23 cellular contexts compared by ENCODE assay signal in the genomic region with DNA sequence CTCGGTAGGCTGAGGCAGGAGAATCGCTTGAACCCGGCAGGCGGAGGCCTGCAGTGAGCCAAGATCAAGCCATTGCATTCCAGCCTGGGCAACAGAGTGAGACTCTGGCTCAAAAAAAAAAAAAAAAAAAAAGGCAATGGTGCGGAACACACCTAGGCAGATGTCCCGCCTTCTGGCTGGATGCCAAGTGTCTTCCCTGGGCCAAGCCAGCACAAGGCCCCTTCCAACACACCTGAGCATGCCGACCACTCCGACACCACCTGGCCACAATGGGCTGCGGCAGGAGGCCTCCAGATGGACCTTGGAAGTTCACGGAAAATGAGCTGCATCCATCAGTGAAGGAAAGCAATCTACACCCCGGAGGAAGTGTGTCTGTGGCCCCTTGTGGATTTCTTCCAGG. TPM values are rescaled to one million over a fixed set of nuclear protein-coding genes. Genes with fewer than 3 reads are reported as not detected.
DNase-seq lines count a peak whose midpoint lies in the region; ATAC-seq and TF ChIP-seq lines count a peak whose summit lies in the region.
"Had no signal": no experiment of that assay in that cellular context is flagged by ENCODE, and none has a peak within 500 bp of the region (broad histone marks: within the 10 kb centered on the region; RNA-seq: fewer than 3 reads in every experiment).

No MANE protein-coding gene starts in this region.

- no peak overlapping the region for H2AFZ ChIP-seq in H9 (ENCODE audit: low read length)

- no peaks in the 10 kb centered on the region for H3K27me3 ChIP-seq in CD4-positive, alpha-beta T cell (ENCODE audit: control insufficient read depth, insufficient read depth, low read length)
- H3K27me3 ChIP-seq in H9 (ENCODE audit: insufficient read depth, low read length), result no peaks in the 10 kb centered on the region
- H3K27me3 ChIP-seq: cardiac muscle cell had no signal

- no peak overlapping the region for H2BK20ac ChIP-seq in H9 (ENCODE audit: low read depth, low read length, poor library complexity, severe bottlenecking)

- H3K23ac ChIP-seq in H9 (ENCODE audit: insufficient read length, low read depth, low read length), result no peak overlapping the region

- TF ChIP-seq CTCF in CD4-positive, alpha-beta T cell (IDR thresholded peaks at IDR 0.05), result no peak
- no peak for TF ChIP-seq CTCF in H9 (conservative IDR thresholded peaks at IDR 0.05)
- no peak for TF ChIP-seq CTCF in activated B cell treated with CpG ODN at 0.5 μM for 24 hours (IDR thresholded peaks at IDR 0.05)

- H3K9ac ChIP-seq in H9 (ENCODE audit: extremely low read depth, insufficient read length, low read length), result no peak overlapping the region

- H3K9me3 ChIP-seq in CD4-positive, alpha-beta T cell (ENCODE audit: control insufficient read depth, low read length), result peaks cover 8% of the 10 kb centered on the region
- no peaks in the 10 kb centered on the region for H3K9me3 ChIP-seq in H9 (ENCODE audit: control insufficient read depth, low read depth, low read length)

- no peak overlapping the region for H2BK120ac ChIP-seq in H9 (ENCODE audit: low read depth, low read length, poor library complexity, severe bottlenecking)

- peaks cover 34% of the 10 kb centered on the region for H3K4me1 Mint-ChIP-seq in CD4-positive, alpha-beta T cell (ENCODE audit: low read depth)
- H3K4me1 Mint-ChIP-seq in H9, result peaks cover 9 to 10% of the 10 kb centered on the region in 2 experiments
- peaks cover 22% of the 10 kb centered on the region for H3K4me1 Mint-ChIP-seq in activated B cell treated with CpG ODN at 0.5 μM for 24 hours

- ATAC-seq in CD4-positive, alpha-beta T cell (ENCODE audit: poor library complexity), result no peak
- no peak for ATAC-seq in activated B cell treated with CpG ODN at 0.5 μM for 24 hours (ENCODE audit: low read depth)
- ATAC-seq: HCT116; stimulated activated naive CD8-positive, alpha-beta T cell treated with anti-CD3 and anti-CD28 coated beads, Interleukin-15, amount 100 ng/mL, for 72 hours had no signal

- no peaks in the 10 kb centered on the region for H3K9me3 Mint-ChIP-seq in CD4-positive, alpha-beta T cell
- H3K9me3 Mint-ChIP-seq in H9 (no peaks in the 10 kb centered on the region), activated B cell treated with CpG ODN at 0.5 μM for 24 hours (no peaks in the 10 kb centered on the region)
- H3K9me3 Mint-ChIP-seq: activated CD4-positive, alpha-beta memory T cell treated with anti-CD3 and anti-CD28 coated beads, Interleukin-2, amount 10 ng/mL, durations not matched to agents 7 days and 5 days; CD4-positive, alpha-beta memory T cell; stimulated activated naive CD8-positive, alpha-beta T cell treated with anti-CD3 and anti-CD28 coated beads, Interleukin-15, amount 100 ng/mL, for 72 hours; T-helper 2 cell treated with Interferon-gamma antibody and Interleukin-4, amounts not matched to agents 5 μg/mL and 100 μg/mL, for 36 hours had no signal

- H2BK5ac ChIP-seq in H9 (ENCODE audit: insufficient read length, low read length), result no peak overlapping the region

- no peak overlapping the region for H4K91ac ChIP-seq in H9 (ENCODE audit: insufficient read length, low read depth, low read length)

- no peak overlapping the region for H2AK5ac ChIP-seq in H9 (ENCODE audit: insufficient read length, low read length)

- H2BK15ac ChIP-seq in H9 (ENCODE audit: low read depth, low read length), result no peak overlapping the region

- H4K5ac ChIP-seq in H9 (ENCODE audit: insufficient read length, low read depth, low read length), result no peak overlapping the region

- H3K79me2 ChIP-seq in H9 (ENCODE audit: insufficient read depth, low read length), result peaks cover 4% of the 10 kb centered on the region; the same call in 1 of the 2 replicates

- H4K20me1 ChIP-seq in H9 (ENCODE audit: control insufficient read depth, insufficient read depth, insufficient read length), result no peaks in the 10 kb centered on the region

- H3K23me2 ChIP-seq in H9 (ENCODE audit: insufficient read length, low read depth, low read length, poor library complexity, severe bottlenecking), result no peaks in the 10 kb centered on the region

- no peak overlapping the region for H4K8ac ChIP-seq in H9 (replicated peaks; ENCODE audit: insufficient read length, low read depth, low read length)

- no peaks in the 10 kb centered on the region for H3K4me1 ChIP-seq in H9 (ENCODE audit: insufficient read depth, low read length)

- H3K27ac Mint-ChIP-seq in CD4-positive, alpha-beta T cell, result peak overlapping the region; percentile 47
- H3K27ac Mint-ChIP-seq in H9, result peak overlapping the region in 2 of 3 experiments; percentile 30 to 36; a peak in 4 of 7 replicates
- H3K27ac Mint-ChIP-seq in activated B cell treated with CpG ODN at 0.5 μM for 24 hours, result peak overlapping the region; percentile 50
- H3K27ac Mint-ChIP-seq: activated CD4-positive, alpha-beta memory T cell treated with anti-CD3 and anti-CD28 coated beads, Interleukin-2, amount 10 ng/mL, durations not matched to agents 7 days and 5 days; stimulated activated naive CD8-positive, alpha-beta T cell treated with anti-CD3 and anti-CD28 coated beads, Interleukin-15, amount 100 ng/mL, for 72 hours; T-helper 2 cell treated with Interferon-gamma antibody and Interleukin-4, amounts not matched to agents 5 μg/mL and 100 μg/mL, for 36 hours had no signal

- H3K4me2 ChIP-seq in H9 (ENCODE audit: insufficient read depth, insufficient read length, low read length), result no peak overlapping the region

- no peak overlapping the region for H3T11ph ChIP-seq in H9 (ENCODE audit: low read length)

- H3K4me3 Mint-ChIP-seq in CD4-positive, alpha-beta T cell, result no peak overlapping the region
- H3K4me3 Mint-ChIP-seq in H9 (no peak overlapping the region), activated B cell treated with CpG ODN at 0.5 μM for 24 hours (no peak overlapping the region)
- H3K4me3 Mint-ChIP-seq: activated CD4-positive, alpha-beta memory T cell treated with anti-CD3 and anti-CD28 coated beads, Interleukin-2, amount 10 ng/mL, durations not matched to agents 7 days and 5 days; CD4-positive, alpha-beta memory T cell; stimulated activated naive CD8-positive, alpha-beta T cell treated with anti-CD3 and anti-CD28 coated beads, Interleukin-15, amount 100 ng/mL, for 72 hours; T-helper 2 cell treated with Interferon-gamma antibody and Interleukin-4, amounts not matched to agents 5 μg/mL and 100 μg/mL, for 36 hours had no signal

- WGBS in H9 (ENCODE audit: extremely low coverage, insufficient read length, low lambda C conversion rate), result no CpG with 5 or more reads among the region's 11 CpGs

- H2BK12ac ChIP-seq in H9 (ENCODE audit: insufficient read length, low read depth, low read length), result no peak overlapping the region

- POLR2A ChIA-PET in CD4-positive, alpha-beta T cell (lab: Charles Lee), result interaction anchor here (0.5 kb wide), 1 partner anchor 1873 kb away, joined by 3 read pairs; no protein-coding TSS in a partner anchor
- POLR2A ChIA-PET in activated B cell treated with CpG ODN at 0.5 μM for 24 hours (lab: Charles Lee), result interaction anchor here (0.7 kb wide), 1 partner anchor 1666 kb away, joined by 7 read pairs; no protein-coding TSS in a partner anchor

- H3K56ac ChIP-seq in H9 (ENCODE audit: insufficient read length, low read depth, low read length), result no peak overlapping the region

- DNase-seq in CD4-positive, alpha-beta T cell, result no peak
- no peak for DNase-seq in H9
- peak; percentile 42 for DNase-seq in NCI-H345 treated with DMSO at 0.1 percent for 48 hours (lab: John Stamatoyannopoulos, UW; ENCODE audit: unreplicated experiment)
- no peak for DNase-seq in activated B cell treated with CpG ODN at 0.5 μM for 24 hours
- no peak for DNase-seq in NCI-H1694 treated with DMSO at 0.1 percent for 48 hours (lab: John Stamatoyannopoulos, UW)
- DNase-seq in hippocampal formation (lab: John Stamatoyannopoulos, UW), result no peak
- no peak for DNase-seq in activated CD4-positive, alpha-beta T cell treated with anti-CD3 and anti-CD28 coated beads for 1 hour
- DNase-seq in DMS114 treated with DMSO at 0.1 percent for 48 hours (lab: John Stamatoyannopoulos, UW; ENCODE audit: unreplicated experiment), result no peak
- DNase-seq: activated CD4-positive, alpha-beta memory T cell treated with anti-CD3 and anti-CD28 coated beads, Interleukin-2, amount 10 ng/mL, durations not matched to agents 7 days and 5 days; activated naive CD4-positive, alpha-beta T cell; activated T-cell treated with anti-CD3 and anti-CD28 coated beads, Interleukin-2, amount 50 U/mL, for 1 hour; CD4-positive, alpha-beta memory T cell; foreskin fibroblast; NCI-H2081 treated with DMSO at 0.1 percent for 48 hours; nucleus accumbens; stimulated activated CD4-positive, alpha-beta T cell treated with anti-CD3 and anti-CD28 coated beads, Interleukin-4, amount 100 ng/mL, for 24 hours; stimulated activated naive CD8-positive, alpha-beta T cell treated with anti-CD3 and anti-CD28 coated beads, Interleukin-15, amount 100 ng/mL, for 72 hours; trophoblast cell had no signal

- no peak overlapping the region; the same call in 1 of the 2 replicates for H3K14ac ChIP-seq in H9 (ENCODE audit: insufficient read depth, low read length)

- no peak overlapping the region for H3K18ac ChIP-seq in H9 (ENCODE audit: insufficient read length, low read depth, low read length)

- intact Hi-C loops in CD4-positive, alpha-beta T cell (cut with DNase I, micrococcal nuclease), result no loop called here
- intact Hi-C loops in activated B cell treated with CpG ODN at 0.5 μM for 24 hours (cut with micrococcal nuclease), result no loop called here

- peaks cover 48% of the 10 kb centered on the region for H3K36me3 Mint-ChIP-seq in CD4-positive, alpha-beta T cell (ENCODE audit: low read depth)
- H3K36me3 Mint-ChIP-seq in H9 (ENCODE audit: insufficient read depth in 1 of 3, low read depth in 3 of 3) (peaks cover 2 to 20% (median 7%) of the 10 kb centered on the region in 3 experiments; a peak in 6 of 7 replicates), activated B cell treated with CpG ODN at 0.5 μM for 24 hours (ENCODE audit: low read depth) (peaks cover 46% of the 10 kb centered on the region)

- H3K4ac ChIP-seq in H9 (ENCODE audit: low read depth, low read length), result no peak overlapping the region

- H3K79me1 ChIP-seq in H9 (ENCODE audit: insufficient read depth, low read depth, low read length, poor library complexity, severe bottlenecking), result no peaks in the 10 kb centered on the region

- no peak overlapping the region for H3K27ac ChIP-seq in CD4-positive, alpha-beta T cell (ENCODE audit: low read depth, low read length)
- H3K27ac ChIP-seq in H9 (ENCODE audit: insufficient read length, low read depth, low read length), result no peak overlapping the region
- H3K27ac ChIP-seq: cardiac muscle cell, epithelial cell of prostate, SK-N-MC had no signal

- no peaks in the 10 kb centered on the region for H3K27me3 Mint-ChIP-seq in CD4-positive, alpha-beta T cell
- H3K27me3 Mint-ChIP-seq in H9 (ENCODE audit: low read depth), result no peaks in the 10 kb centered on the region
- H3K27me3 Mint-ChIP-seq in activated B cell treated with CpG ODN at 0.5 μM for 24 hours, result no peaks in the 10 kb centered on the region
- H3K27me3 Mint-ChIP-seq: activated CD4-positive, alpha-beta memory T cell treated with anti-CD3 and anti-CD28 coated beads, Interleukin-2, amount 10 ng/mL, durations not matched to agents 7 days and 5 days; CD4-positive, alpha-beta memory T cell; stimulated activated naive CD8-positive, alpha-beta T cell treated with anti-CD3 and anti-CD28 coated beads, Interleukin-15, amount 100 ng/mL, for 72 hours had no signal

- CTCF ChIA-PET in CD4-positive, alpha-beta T cell (lab: Charles Lee), result no interaction called here
- CTCF ChIA-PET in activated B cell treated with CpG ODN at 0.5 μM for 24 hours (lab: Charles Lee), result no interaction called here

RNA-seq across cellular contexts. Expression of a gene that starts 19.0 kb away (rescaled TPM):
- total RNA-seq in CD4-positive, alpha-beta T cell, result 10 to 100 TPM; 82.0 to 83.5 TPM
- 47.3 and 48.8 TPM in 2 replicates for total RNA-seq in H9 (2021)
- total RNA-seq in activated B cell treated with CpG ODN at 0.5 μM for 24 hours, result 82.5 and 91.9 TPM in 2 replicates
